In the genomic region with DNA sequence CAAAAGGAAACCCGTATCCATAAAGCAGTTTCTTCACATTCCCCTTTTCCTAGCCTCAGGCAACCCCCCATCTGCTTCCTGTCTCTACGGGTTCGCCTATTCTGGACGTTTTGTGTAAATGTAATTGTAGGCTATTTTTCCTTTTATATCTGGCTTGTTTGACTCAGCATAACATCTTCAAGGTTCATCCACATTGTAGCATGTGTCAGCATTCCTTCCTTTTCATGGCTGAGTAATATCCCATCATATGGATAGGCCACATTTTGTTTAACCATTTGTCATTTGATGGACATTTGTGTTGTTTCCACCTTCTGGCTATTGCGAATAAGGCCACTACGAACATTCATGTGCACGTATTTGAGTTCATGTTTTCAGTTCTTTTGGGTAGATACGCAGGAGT, we compare ENCODE assay signal across 26 cellular contexts. TPM values are rescaled to one million over a fixed set of nuclear protein-coding genes. Genes with fewer than 3 reads are reported as not detected.
"Had no signal": no experiment of that assay in that cellular context is flagged by ENCODE, and none has a peak within 500 bp of the region (broad histone marks: within the 10 kb centered on the region; RNA-seq: fewer than 3 reads in every experiment).

No MANE protein-coding gene starts in this region.

- H3K27ac ChIP-seq: hepatocyte, left ventricle myocardium inferior, pancreas, prostate gland, sigmoid colon, spleen, suprapubic skin, thoracic aorta, tibial artery, upper lobe of right lung had no signal

- H3K9me3 ChIP-seq: left ventricle myocardium inferior, pancreas, prostate gland, sigmoid colon, spleen, suprapubic skin, thoracic aorta, tibial artery, upper lobe of right lung had no signal

- H3K4me2 ChIP-seq: hepatocyte had no signal

- H3K79me2 ChIP-seq: hepatocyte had no signal

- H3K36me3 ChIP-seq: left ventricle myocardium inferior, pancreas, prostate gland, sigmoid colon, spleen, suprapubic skin, thoracic aorta, upper lobe of right lung had no signal

- FAIRE-seq: pancreas, small intestine, urothelium cell line had no signal

- H3K4me1 ChIP-seq: left ventricle myocardium inferior, pancreas, prostate gland, sigmoid colon, spleen, suprapubic skin, upper lobe of right lung had no signal

- ATAC-seq: natural killer cell; pancreas; right cardiac atrium; stimulated activated effector memory CD8-positive, alpha-beta T cell treated with anti-CD3 and anti-CD28 coated beads, Interleukin-12 subunit alpha, Interleukin-12 subunit beta, amount 100 ng/mL, for 72 hours; upper lobe of right lung had no signal

- H2AFZ ChIP-seq: hepatocyte had no signal

- DNase-seq: islet precursor cell; left ventricle myocardium inferior; mesendoderm; naive B cell; natural killer cell; nephron progenitor cell; pancreas; retina; sigmoid colon; small intestine; spleen; stimulated activated CD4-positive, alpha-beta T cell treated with anti-CD3 and anti-CD28 coated beads, Interleukin-4, amount 100 ng/mL, for 24 hours; stimulated activated naive CD4-positive, alpha-beta T cell; trophoblast cell; upper lobe of right lung had no signal

- H3K4me3 ChIP-seq: hepatocyte, left ventricle myocardium inferior, lung, pancreas, prostate gland, sigmoid colon, spleen, suprapubic skin, thoracic aorta, tibial artery, upper lobe of right lung had no signal

- H3K27me3 ChIP-seq: sigmoid colon, tibial artery, upper lobe of right lung had no signal

RNA-seq across cellular contexts. Expression of a gene that starts 54.6 kb away (rescaled TPM):
- total RNA-seq: mononuclear cell, spleen, subcutaneous adipose tissue had no signal
